Comparison of ENCODE assay signal across 9 cellular contexts in the genomic region with DNA sequence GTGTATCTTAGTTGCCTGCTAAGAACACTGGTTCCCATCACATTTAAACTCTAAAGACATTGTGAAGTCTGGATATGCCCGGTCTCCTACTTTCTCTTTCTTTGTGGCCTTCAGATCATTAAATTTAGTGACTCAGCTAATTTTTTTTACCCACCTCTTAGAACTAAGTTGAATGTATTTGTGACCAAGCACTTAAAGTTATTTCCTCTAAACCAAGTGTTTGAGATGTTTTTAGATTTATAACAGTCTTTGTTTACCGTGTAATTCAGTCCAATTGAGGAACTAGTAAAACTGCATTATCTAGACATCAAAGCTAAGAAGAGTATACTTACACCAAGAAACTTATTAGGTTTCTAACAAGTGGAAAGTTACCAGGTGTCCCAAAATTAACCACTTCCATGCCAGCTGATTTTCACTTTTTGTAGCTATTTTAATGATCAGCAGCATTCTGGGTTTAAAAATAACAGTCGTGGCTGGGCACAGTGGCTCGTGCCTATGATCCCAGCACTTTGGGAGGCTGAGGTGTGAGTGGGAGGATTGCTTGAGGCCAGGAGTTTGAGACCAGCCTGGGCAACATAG. TPM values are rescaled to one million over a fixed set of nuclear protein-coding genes. Genes with fewer than 3 reads are reported as not detected.
DNase-seq lines count a peak whose midpoint lies in the region; ATAC-seq and TF ChIP-seq lines count a peak whose summit lies in the region.
"Had no signal": no experiment of that assay in that cellular context is flagged by ENCODE, and none has a peak within 500 bp of the region (broad histone marks: within the 10 kb centered on the region; RNA-seq: fewer than 3 reads in every experiment).

No MANE protein-coding gene starts in this region.

- no peaks in the 10 kb centered on the region for H3K27me3 ChIP-seq in CD4-positive, alpha-beta memory T cell (ENCODE audit: insufficient read depth, low read length)
- H3K27me3 ChIP-seq in naive thymus-derived CD4-positive, alpha-beta T cell (ENCODE audit: control insufficient read depth in 2 of 2, insufficient read depth in 2 of 2, low read length in 2 of 2) = no peaks in the 10 kb centered on the region
- no peaks in the 10 kb centered on the region for H3K27me3 ChIP-seq in body of pancreas

- intact Hi-C loops in CD4-positive, alpha-beta memory T cell (cut with micrococcal nuclease) = no loop called here
- intact Hi-C loops in naive thymus-derived CD4-positive, alpha-beta T cell (cut with micrococcal nuclease) = no loop called here
- intact Hi-C loops in body of pancreas (cut with DNase I) = no loop called here

- H3K27me3 Mint-ChIP-seq in CD4-positive, alpha-beta memory T cell = no peaks in the 10 kb centered on the region
- no peaks in the 10 kb centered on the region for H3K27me3 Mint-ChIP-seq in central memory CD8-positive, alpha-beta T cell
- H3K27me3 Mint-ChIP-seq in naive thymus-derived CD4-positive, alpha-beta T cell = no peaks in the 10 kb centered on the region
- H3K27me3 Mint-ChIP-seq: activated B cell treated with CpG ODN at 0.5 μM for 24 hours had no signal

- H3K4me3 Mint-ChIP-seq in CD4-positive, alpha-beta memory T cell = peak overlapping the region in 6 of 8 donors; percentile 32 to 63 (median 46)
- peak overlapping the region; percentile 51 for H3K4me3 Mint-ChIP-seq in central memory CD8-positive, alpha-beta T cell
- peak overlapping the region in 2 of 10 donors; percentile 20 to 29 for H3K4me3 Mint-ChIP-seq in naive thymus-derived CD4-positive, alpha-beta T cell
- H3K4me3 Mint-ChIP-seq: activated B cell treated with CpG ODN at 0.5 μM for 24 hours had no signal

- H3K4me1 ChIP-seq in CD4-positive, alpha-beta memory T cell (ENCODE audit: insufficient read depth, low read length) = peaks cover 50% of the 10 kb centered on the region
- peaks cover 0 to 16% of the 10 kb centered on the region in 2 donors for H3K4me1 ChIP-seq in naive thymus-derived CD4-positive, alpha-beta T cell (ENCODE audit: control insufficient read depth in 2 of 2, insufficient read depth in 2 of 2, low read length in 2 of 2)
- H3K4me1 ChIP-seq in body of pancreas = peaks cover 10% of the 10 kb centered on the region

- peak; percentile 60 for ATAC-seq in central memory CD8-positive, alpha-beta T cell (replicated peaks; ENCODE audit: extremely low read depth, poor library complexity, severe bottlenecking)
- peak; percentile 26 for ATAC-seq in naive thymus-derived CD4-positive, alpha-beta T cell
- ATAC-seq in body of pancreas = no peak
- ATAC-seq in HG02938 (IDR thresholded peaks at IDR 0.05; ENCODE audit: unreplicated experiment) = no peak

- DNase-seq in CD4-positive, alpha-beta memory T cell = peak in 3 of 5 donors; percentile 15 to 37 (median 24)
- DNase-seq in LoVo (ENCODE audit: low spot score) = peak; percentile 78
- DNase-seq in central memory CD8-positive, alpha-beta T cell (ENCODE audit: low spot score in 2 of 2) = no peak
- peak in 1 of 9 donors; percentile 3 for DNase-seq in naive thymus-derived CD4-positive, alpha-beta T cell
- no peak for DNase-seq in COLO668 (lab: John Stamatoyannopoulos, UW; ENCODE audit: unreplicated experiment)
- no peak for DNase-seq in body of pancreas
- DNase-seq in 8988T = no peak
- DNase-seq: activated B cell treated with CpG ODN at 0.5 μM for 24 hours had no signal

- CTCF ChIA-PET in CD4-positive, alpha-beta memory T cell (lab: Charles Lee; ENCODE audit: partially characterized antibody) = interaction anchor here (0.9 to 1.7 kb wide), 6 partner anchors 11 to 99 kb away, joined by 3 to 5 read pairs (median 4); no protein-coding TSS in a partner anchor
- CTCF ChIA-PET in naive thymus-derived CD4-positive, alpha-beta T cell (lab: Charles Lee) = no interaction called here

- 53 to 66% methylated on average over 4 of the region's 4 CpGs for WGBS in body of pancreas, 2 donors

- peaks cover 49 to 79% (median 63%) of the 10 kb centered on the region in 4 donors for H3K4me1 Mint-ChIP-seq in CD4-positive, alpha-beta memory T cell
- H3K4me1 Mint-ChIP-seq in central memory CD8-positive, alpha-beta T cell = peaks cover 60% of the 10 kb centered on the region
- peaks cover 21 to 55% (median 46%) of the 10 kb centered on the region in 7 donors for H3K4me1 Mint-ChIP-seq in naive thymus-derived CD4-positive, alpha-beta T cell

- H3K4me3 ChIP-seq in CD4-positive, alpha-beta memory T cell (ENCODE audit: low read length in 2 of 2) = no peak overlapping the region
- H3K4me3 ChIP-seq in naive thymus-derived CD4-positive, alpha-beta T cell (ENCODE audit: low read length) = no peak overlapping the region
- H3K4me3 ChIP-seq in body of pancreas = no peak overlapping the region

- H3K36me3 ChIP-seq in CD4-positive, alpha-beta memory T cell (ENCODE audit: insufficient read depth, low read length) = peaks cover 6% of the 10 kb centered on the region
- H3K36me3 ChIP-seq in naive thymus-derived CD4-positive, alpha-beta T cell (ENCODE audit: control insufficient read depth in 2 of 3, insufficient read depth in 3 of 3, low read length in 3 of 3) = peaks cover 3 to 6% (median 6%) of the 10 kb centered on the region in 3 experiments
- H3K36me3 ChIP-seq in body of pancreas (replicated peaks in 1 of 2; ENCODE audit: insufficient read depth in 1 of 2, low read depth in 2 of 2) = peaks cover 0 to 3% of the 10 kb centered on the region in 2 donors

- no peaks in the 10 kb centered on the region for H3K9me3 ChIP-seq in CD4-positive, alpha-beta memory T cell (ENCODE audit: control insufficient read depth in 1 of 2, low read length in 2 of 2)
- H3K9me3 ChIP-seq in naive thymus-derived CD4-positive, alpha-beta T cell (ENCODE audit: control insufficient read depth in 2 of 3, low read length in 3 of 3) = no peaks in the 10 kb centered on the region
- H3K9me3 ChIP-seq in body of pancreas = no peaks in the 10 kb centered on the region

- H3K36me3 Mint-ChIP-seq in CD4-positive, alpha-beta memory T cell = peaks cover 8 to 10% of the 10 kb centered on the region in 2 donors
- peaks cover 10% of the 10 kb centered on the region for H3K36me3 Mint-ChIP-seq in central memory CD8-positive, alpha-beta T cell (ENCODE audit: insufficient read depth)
- peaks cover 1 to 15% (median 10%) of the 10 kb centered on the region in 5 donors for H3K36me3 Mint-ChIP-seq in naive thymus-derived CD4-positive, alpha-beta T cell

- TF ChIP-seq POLR2A in body of pancreas (IDR thresholded peaks at IDR 0.05) = no peak

- TF ChIP-seq CTCF in body of pancreas (IDR thresholded peaks at IDR 0.05) = no peak

- no peaks in the 10 kb centered on the region for H3K9me3 Mint-ChIP-seq in CD4-positive, alpha-beta memory T cell
- H3K9me3 Mint-ChIP-seq in central memory CD8-positive, alpha-beta T cell = no peaks in the 10 kb centered on the region
- no peaks in the 10 kb centered on the region for H3K9me3 Mint-ChIP-seq in naive thymus-derived CD4-positive, alpha-beta T cell
- H3K9me3 Mint-ChIP-seq: activated B cell treated with CpG ODN at 0.5 μM for 24 hours had no signal

- H3K27ac Mint-ChIP-seq in CD4-positive, alpha-beta memory T cell = peak overlapping the region in 6 of 7 donors; percentile 1 to 69 (median 30)
- peak overlapping the region; percentile 63 for H3K27ac Mint-ChIP-seq in central memory CD8-positive, alpha-beta T cell (ENCODE audit: low read depth)
- peak overlapping the region in 1 of 9 donors; percentile 16 for H3K27ac Mint-ChIP-seq in naive thymus-derived CD4-positive, alpha-beta T cell
- H3K27ac Mint-ChIP-seq: activated B cell treated with CpG ODN at 0.5 μM for 24 hours had no signal

- no peak overlapping the region for H3K27ac ChIP-seq in CD4-positive, alpha-beta memory T cell (ENCODE audit: low read depth, low read length)
- no peak overlapping the region for H3K27ac ChIP-seq in naive thymus-derived CD4-positive, alpha-beta T cell (ENCODE audit: low read depth, low read length)
- H3K27ac ChIP-seq in body of pancreas = no peak overlapping the region

- POLR2A ChIA-PET in CD4-positive, alpha-beta memory T cell (lab: Charles Lee; ENCODE audit: partially characterized antibody) = interaction anchor here (0.9 to 1.0 kb wide), 2 partner anchors 41 to 51 kb away, joined by 3 to 4 read pairs; no protein-coding TSS in a partner anchor
- POLR2A ChIA-PET in naive thymus-derived CD4-positive, alpha-beta T cell (lab: Charles Lee) = no interaction called here

RNA-seq across cellular contexts. Expression of gene ARHGAP35, which starts 53.1 kb away (rescaled TPM):
- total RNA-seq in CD4-positive, alpha-beta memory T cell = 10 to 100 TPM; 47.5 to 49.0 TPM
- 10 to 100 TPM in 1 of 2 donors, 1 to 10 TPM in 1; 1.1 to 10.6 TPM for polyA plus RNA-seq in CD4-positive, alpha-beta memory T cell
- 10 to 100 TPM; 22.2 to 29.4 (median 24.5) TPM for total RNA-seq in naive thymus-derived CD4-positive, alpha-beta T cell
- 1 to 10 TPM; 2.3 to 4.8 TPM for polyA plus RNA-seq in naive thymus-derived CD4-positive, alpha-beta T cell
- 10 to 100 TPM; 22.8 to 24.7 TPM for total RNA-seq in body of pancreas

Comparison
In these comparisons a context has a peak if more than half of its experiments do, and no peak if none do; other contexts are left out.
1. DNase-seq: peak in CD4-positive, alpha-beta memory T cell (3 of 5) and LoVo (single experiment); none in central memory CD8-positive, alpha-beta T cell (0 of 2), COLO668 (single experiment), body of pancreas (0 of 4) and 8988T (single experiment).
2. ATAC-seq: peak in central memory CD8-positive, alpha-beta T cell (single experiment) and naive thymus-derived CD4-positive, alpha-beta T cell (single experiment); none in body of pancreas (single experiment) and HG02938 (single experiment).